Comparison of ENCODE assay signal across 12 cellular contexts in genomic region chr1:55287732-55288131, GRCh38.
DNase-seq lines count a peak whose midpoint lies in the region; ATAC-seq and TF ChIP-seq lines count a peak whose summit lies in the region.
"Had no signal": no experiment of that assay in that cellular context is flagged by ENCODE, and none has a peak within 500 bp of the region (broad histone marks: within the 10 kb centered on the region; RNA-seq: fewer than 3 reads in every experiment).

No MANE protein-coding gene starts in this region.

- intact Hi-C loops in activated CD4-positive, alpha-beta T cell treated with anti-CD3 and anti-CD28 coated beads for 36 hours (cut with DNase I, micrococcal nuclease) = loop anchor here (2.0 to 10.0 kb wide), 5 partner anchors 51 to 1420 kb away; no protein-coding TSS in a partner anchor
- intact Hi-C loops in gastrocnemius medialis (cut with DNase I; ENCODE audit: low total_unique reads) = loop anchor here (10.0 kb wide), 1 partner anchor 1527 kb away; the partner anchor contains the start of gene FYB2

- no peaks in the 10 kb centered on the region for H3K9me3 ChIP-seq in gastrocnemius medialis

- DNase-seq in activated CD4-positive, alpha-beta T cell treated with anti-CD3 and anti-CD28 coated beads for 36 hours = no peak
- no peak for DNase-seq in activated CD4-positive, alpha-beta T cell treated with anti-CD3 and anti-CD28 coated beads for 1 hour
- DNase-seq in gastrocnemius medialis (no peak), DMS79 (lab: John Stamatoyannopoulos, UW) (no peak), NCI-H446 (lab: John Stamatoyannopoulos, UW) (no peak)
- no peak for DNase-seq in activated CD4-positive, CD25-positive, alpha-beta regulatory T cell treated with anti-CD3 and anti-CD28 coated beads, Interleukin-2, amount 50 U/mL, for 72 hours
- DNase-seq: small intestine had no signal

- no peaks in the 10 kb centered on the region for H3K36me3 ChIP-seq in gastrocnemius medialis

- no peaks in the 10 kb centered on the region for H3K9me3 Mint-ChIP-seq in activated CD4-positive, alpha-beta T cell treated with anti-CD3 and anti-CD28 coated beads for 36 hours (ENCODE audit: low read depth)
- H3K9me3 Mint-ChIP-seq: T-helper 2 cell treated with Interferon-gamma antibody and Interleukin-4, amounts not matched to agents 5 μg/mL and 100 μg/mL, for 36 hours had no signal

- CTCF ChIA-PET in activated CD4-positive, alpha-beta T cell treated with anti-CD3 and anti-CD28 coated beads for 36 hours (lab: Charles Lee) = interaction anchor here (0.6 to 1.1 kb wide), 4 partner anchors 10 to 50 kb away, joined by 3 to 4 read pairs (median 4); no protein-coding TSS in a partner anchor

- POLR2A ChIA-PET in activated CD4-positive, alpha-beta T cell treated with anti-CD3 and anti-CD28 coated beads for 36 hours (lab: Charles Lee) = no interaction called here

- H3K4me1 ChIP-seq in gastrocnemius medialis = no peaks in the 10 kb centered on the region

- TF ChIP-seq POLR2A in gastrocnemius medialis (IDR thresholded peaks at IDR 0.05) = no peak

- H3K36me3 Mint-ChIP-seq in activated CD4-positive, alpha-beta T cell treated with anti-CD3 and anti-CD28 coated beads for 36 hours (ENCODE audit: low read depth) = no peaks in the 10 kb centered on the region

- no peak for TF ChIP-seq CTCF in gastrocnemius medialis (IDR thresholded peaks at IDR 0.05 in 4 of 5, conservative IDR thresholded peaks at IDR 0.05 in 1 of 5)

- H3K27me3 Mint-ChIP-seq in activated CD4-positive, alpha-beta T cell treated with anti-CD3 and anti-CD28 coated beads for 36 hours = peaks cover 4% of the 10 kb centered on the region

- H3K27me3 ChIP-seq in gastrocnemius medialis = no peaks in the 10 kb centered on the region

- peak overlapping the region in 3 of 4 donors; percentile 22 to 42 (median 39) for H3K27ac ChIP-seq in gastrocnemius medialis
- H3K27ac ChIP-seq: 22Rv1 had no signal

- ATAC-seq in activated CD4-positive, alpha-beta T cell treated with anti-CD3 and anti-CD28 coated beads for 36 hours = peak; percentile 45
- peak; percentile 21 for ATAC-seq in GM21825 (IDR thresholded peaks at IDR 0.05; ENCODE audit: unreplicated experiment)
- ATAC-seq in HG03520 (IDR thresholded peaks at IDR 0.05; ENCODE audit: unreplicated experiment) = peak; percentile 34
- no peak for ATAC-seq in gastrocnemius medialis

- no peak overlapping the region for H3K4me3 Mint-ChIP-seq in activated CD4-positive, alpha-beta T cell treated with anti-CD3 and anti-CD28 coated beads for 36 hours
- H3K4me3 Mint-ChIP-seq: T-helper 2 cell treated with Interferon-gamma antibody and Interleukin-4, amounts not matched to agents 5 μg/mL and 100 μg/mL, for 36 hours had no signal

- no peak overlapping the region for H3K27ac Mint-ChIP-seq in activated CD4-positive, alpha-beta T cell treated with anti-CD3 and anti-CD28 coated beads for 36 hours
- H3K27ac Mint-ChIP-seq: T-helper 2 cell treated with Interferon-gamma antibody and Interleukin-4, amounts not matched to agents 5 μg/mL and 100 μg/mL, for 36 hours had no signal

- peaks cover 16% of the 10 kb centered on the region for H3K4me1 Mint-ChIP-seq in activated CD4-positive, alpha-beta T cell treated with anti-CD3 and anti-CD28 coated beads for 36 hours

- in situ Hi-C loops in gastrocnemius medialis (cut with MboI; ENCODE audit: low sequenced_read_pairs in 4 of 4) = loop anchor here in 3 of 4 donors (10.0 to 25.0 kb wide), 3 partner anchors 1297 to 1425 kb away; no protein-coding TSS in a partner anchor

- peak overlapping the region in 1 of 4 donors; percentile 9 for H3K4me3 ChIP-seq in gastrocnemius medialis
- H3K4me3 ChIP-seq: lung had no signal

Comparison
In these comparisons a context has a peak if more than half of its experiments do, and no peak if none do; other contexts are left out.
1. ATAC-seq: peak in activated CD4-positive, alpha-beta T cell treated with anti-CD3 and anti-CD28 coated beads for 36 hours (single experiment), GM21825 (single experiment) and HG03520 (single experiment); none in gastrocnemius medialis (0 of 2).